In the genomic region with DNA sequence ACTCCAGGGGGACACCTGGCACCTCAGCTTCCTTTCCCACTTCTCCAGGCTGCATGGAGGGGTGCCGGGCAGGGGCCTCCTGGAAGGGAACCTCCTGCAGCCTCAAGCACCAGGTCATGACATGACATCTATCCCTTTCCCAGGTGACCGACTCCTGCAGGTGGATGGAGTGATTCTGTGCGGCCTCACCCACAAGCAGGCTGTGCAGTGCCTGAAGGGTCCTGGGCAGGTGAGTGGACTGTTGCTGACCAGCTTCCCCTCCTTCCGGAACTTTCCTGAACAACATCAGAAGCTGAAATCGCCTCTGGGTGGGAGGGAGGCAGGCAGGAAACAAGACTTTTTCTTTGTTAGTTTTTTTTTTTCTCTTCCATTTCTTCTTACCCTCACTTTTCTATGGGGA, we compare ENCODE assay signal across 1 cellular context. TPM values are rescaled to one million over a fixed set of nuclear protein-coding genes. Genes with fewer than 3 reads are reported as not detected.
"Had no signal": no experiment of that assay in that cellular context is flagged by ENCODE, and none has a peak within 500 bp of the region (broad histone marks: within the 10 kb centered on the region; RNA-seq: fewer than 3 reads in every experiment).

No MANE protein-coding gene starts in this region.

RNA-seq across cellular contexts. Expression of gene PTPN20, which starts 34.5 kb away (rescaled TPM):
- total RNA-seq: G401 had no signal
